In genomic region chr3:4507010-4507596, GRCh38 we compare ENCODE assay signal across 9 cellular contexts. TPM values are rescaled to one million over a fixed set of nuclear protein-coding genes. Genes with fewer than 3 reads are reported as not detected.
A peak's percentile ranks its signal among the peaks of the same experiment; 100 is the strongest.
DNase-seq lines count a peak whose midpoint lies in the region; ATAC-seq and TF ChIP-seq lines count a peak whose summit lies in the region.
"Had no signal": no experiment of that assay in that cellular context is flagged by ENCODE, and none has a peak within 500 bp of the region (broad histone marks: within the 10 kb centered on the region; RNA-seq: fewer than 3 reads in every experiment).

No MANE protein-coding gene starts in this region.

- no peak for TF ChIP-seq CTCF in WTC11 (IDR thresholded peaks at IDR 0.05)
- no peak for TF ChIP-seq CTCF in nephron (IDR thresholded peaks at IDR 0.05; ENCODE audit: unreplicated experiment in 3 of 3)

- peak; percentile 25 for ATAC-seq in GM18873 (IDR thresholded peaks at IDR 0.05; ENCODE audit: low FRiP score, unreplicated experiment)
- ATAC-seq in HG02885 (IDR thresholded peaks at IDR 0.05; ENCODE audit: poor library complexity, unreplicated experiment) = peak; percentile 44
- no peak for ATAC-seq in WTC11
- ATAC-seq: gastrocnemius medialis had no signal

- H3K27me3 Mint-ChIP-seq in WTC11 (ENCODE audit: low read depth) (no peaks in the 10 kb centered on the region), nephron (ENCODE audit: low read depth) (no peaks in the 10 kb centered on the region)

- no peaks in the 10 kb centered on the region for H3K9me3 Mint-ChIP-seq in WTC11
- H3K9me3 Mint-ChIP-seq in nephron = no peaks in the 10 kb centered on the region

- H3K4me3 Mint-ChIP-seq in WTC11 (no peak overlapping the region), nephron (peak overlapping the region in 2 of 3 experiments; percentile 2 to 31)

- DNase-seq in WTC11 (ENCODE audit: low spot score) (no peak), NCI-H526 treated with DMSO at 0.1 percent for 48 hours (lab: John Stamatoyannopoulos, UW) (no peak), NCI-H446 (lab: John Stamatoyannopoulos, UW) (no peak), islet precursor cell (no peak)
- DNase-seq in activated naive CD4-positive, alpha-beta T cell treated with anti-CD3 and anti-CD28 coated beads, Interleukin-2, amount 50 U/mL, for 16 hours = no peak
- DNase-seq: gastrocnemius medialis had no signal

- peaks cover 22% of the 10 kb centered on the region for H3K4me1 Mint-ChIP-seq in WTC11
- peaks cover 84% of the 10 kb centered on the region for H3K4me1 Mint-ChIP-seq in nephron

- H3K27ac Mint-ChIP-seq in WTC11 = no peak overlapping the region
- H3K27ac Mint-ChIP-seq in nephron = peak overlapping the region; percentile 69 to 91 (median 81)

- CTCF ChIA-PET in WTC11 (lab: Charles Lee) = interaction anchor here (1.3 kb wide), 1 partner anchor 14 kb away, joined by 7 read pairs; the partner anchor contains the start of gene ITPR1

- POLR2A ChIA-PET in WTC11 (lab: Charles Lee) = interaction anchor here (0.7 to 1.8 kb wide), 2 partner anchors 11 to 14 kb away, joined by 4 to 8 read pairs; partner anchors contain the start of gene ITPR1

- H3K36me3 Mint-ChIP-seq in WTC11 (no peaks in the 10 kb centered on the region), nephron (ENCODE audit: low read depth) (peaks cover 21% of the 10 kb centered on the region)

TF ChIP-seq in WTC11, 78 proteins besides CTCF, POLR2A, EP300 and RAD21:
- TF ChIP-seq NFYB (CRISPR knock-in tag; conservative IDR thresholded peaks at IDR 0.05; ENCODE audit: low read depth) (no peak), GABPB1 (CRISPR knock-in tag; IDR thresholded peaks at IDR 0.05) (peak; percentile 80)

RNA-seq across cellular contexts. Expression of gene ITPR1, which starts 14.0 kb away (rescaled TPM):
- 10.3 to 11.8 TPM (median 11.6 TPM) in 3 replicates for total RNA-seq in WTC11 (2021)

RNA-seq across cellular contexts. Expression of gene SUMF1, which starts 40.0 kb away (rescaled TPM):
- total RNA-seq in WTC11 (2021) = 10.2 to 11.0 TPM (median 10.4 TPM) in 3 replicates
